28 cellular contexts compared by ENCODE assay signal in genomic region chr9:83383034-83383433, GRCh38.
"Had no signal": no experiment of that assay in that cellular context is flagged by ENCODE, and none has a peak within 500 bp of the region (broad histone marks: within the 10 kb centered on the region; RNA-seq: fewer than 3 reads in every experiment).

No MANE protein-coding gene starts in this region.

- H3K27ac ChIP-seq: colonic mucosa, coronary artery, dorsolateral prefrontal cortex, epithelial cell of prostate, esophagus squamous epithelium, foreskin keratinocyte, gastrocnemius medialis, gastroesophageal sphincter, heart left ventricle, heart right ventricle had no signal

- ATAC-seq: effector memory CD8-positive, alpha-beta T cell; esophagus mucosa; foreskin keratinocyte; gastroesophageal sphincter; heart left ventricle; heart right ventricle had no signal

- H3K36me3 ChIP-seq: colonic mucosa, esophagus squamous epithelium had no signal

- FAIRE-seq: colon, endometrium, endothelial cell of umbilical vein, frontal cortex had no signal

- H3K4me1 ChIP-seq: colonic mucosa, esophagus squamous epithelium, foreskin keratinocyte, gastroesophageal sphincter had no signal

- H3K9me3 ChIP-seq: colonic mucosa, gastrocnemius medialis had no signal

- H3K27me3 ChIP-seq: colonic mucosa, dorsolateral prefrontal cortex, esophagus squamous epithelium, foreskin keratinocyte, gastrocnemius medialis, gastroesophageal sphincter, heart left ventricle, heart right ventricle had no signal

- H3K9me3 Mint-ChIP-seq: effector memory CD8-positive, alpha-beta T cell; endodermal cell had no signal

- H3K4me3 Mint-ChIP-seq: dendritic cell treated with granulocyte-macrophage colony-stimulating factor and Interleukin-4, amounts not matched to agents 40 ng/mL and 50 ng/mL, for 4 days; effector memory CD8-positive, alpha-beta T cell; endodermal cell had no signal

- DNase-seq: colonic mucosa; cortex of kidney; dermis blood vessel endothelial cell; dorsolateral prefrontal cortex; effector CD4-positive, alpha-beta T cell; effector CD8-positive, alpha-beta T cell; effector memory CD4-positive, alpha-beta T cell; effector memory CD8-positive, alpha-beta T cell; endodermal cell; erythroblast; esophagus squamous epithelium; foreskin fibroblast; foreskin keratinocyte; foreskin melanocyte; gastrocnemius medialis; glutamatergic neuron; head of caudate nucleus; heart left ventricle; heart right ventricle had no signal

- H3K4me3 ChIP-seq: colonic mucosa, coronary artery, dorsolateral prefrontal cortex, esophagus squamous epithelium, gastrocnemius medialis, gastroesophageal sphincter, heart left ventricle, heart right ventricle had no signal

- H3K4me1 Mint-ChIP-seq: endodermal cell had no signal

- H3K27ac Mint-ChIP-seq: dendritic cell treated with granulocyte-macrophage colony-stimulating factor and Interleukin-4, amounts not matched to agents 40 ng/mL and 50 ng/mL, for 4 days; effector memory CD8-positive, alpha-beta T cell; endodermal cell had no signal

- H3K27me3 Mint-ChIP-seq: dendritic cell treated with granulocyte-macrophage colony-stimulating factor and Interleukin-4, amounts not matched to agents 40 ng/mL and 50 ng/mL, for 4 days; effector memory CD8-positive, alpha-beta T cell had no signal
